In genomic region chr10:14558025-14558424, GRCh38 we compare ENCODE assay signal across 20 cellular contexts.
A peak's percentile ranks its signal among the peaks of the same experiment; 100 is the strongest.
DNase-seq lines count a peak whose midpoint lies in the region; ATAC-seq, FAIRE-seq and TF ChIP-seq lines count a peak whose summit lies in the region.
"Had no signal": no experiment of that assay in that cellular context is flagged by ENCODE, and none has a peak within 500 bp of the region (broad histone marks: within the 10 kb centered on the region; RNA-seq: fewer than 3 reads in every experiment).

No MANE protein-coding gene starts in this region.

- no peak overlapping the region for H3K4me2 ChIP-seq in GM12878 (ENCODE audit: control insufficient read depth, insufficient read depth)

- TF ChIP-seq CTCF in HEK293 (tag by site-specific recombination; IDR thresholded peaks at IDR 0.05) (no peak), GM12878 (IDR thresholded peaks at IDR 0.05 in 2 of 3, conservative IDR thresholded peaks at IDR 0.05 in 1 of 3; ENCODE audit: control insufficient read depth in 2 of 3, extremely low read depth in 1 of 3, insufficient read depth in 1 of 3, low read depth in 3 of 3, low read length in 3 of 3) (no peak), nephron progenitor cell (IDR thresholded peaks at IDR 0.05) (no peak)

- peak; percentile 46; the same call in 1 of the 2 replicates for TF ChIP-seq POLR2A in GM12878 (IDR thresholded peaks at IDR 0.05; ENCODE audit: low read depth, low read length)

- intact Hi-C loops in CD4-positive, alpha-beta memory T cell (cut with micrococcal nuclease): no loop called here
- intact Hi-C loops in GM12878 (cut with micrococcal nuclease; ENCODE audit: unreplicated experiment): no loop called here

- H3K36me3 Mint-ChIP-seq in CD4-positive, alpha-beta memory T cell: peaks cover 17 to 50% of the 10 kb centered on the region in 2 donors
- peaks cover 7% of the 10 kb centered on the region for H3K36me3 Mint-ChIP-seq in nephron progenitor cell (ENCODE audit: low read depth)

- no peak for TF ChIP-seq RAD21 in GM12878 (IDR thresholded peaks at IDR 0.05; ENCODE audit: insufficient read depth, low read depth, low read length)

- H3K27me3 Mint-ChIP-seq in CD4-positive, alpha-beta memory T cell: no peaks in the 10 kb centered on the region
- H3K27me3 Mint-ChIP-seq in nephron progenitor cell (ENCODE audit: low read depth, poor library complexity): peaks cover 6% of the 10 kb centered on the region

- DNase-seq in CD4-positive, alpha-beta memory T cell: no peak
- DNase-seq in GM12878 (ENCODE audit: low read depth, low spot score): no peak
- no peak for DNase-seq in nephron progenitor cell
- DNase-seq in NCI-H2029 (lab: John Stamatoyannopoulos, UW): no peak
- DNase-seq in C1 segment of cervical spinal cord (lab: John Stamatoyannopoulos, UW): no peak
- DNase-seq: activated CD8-positive, alpha-beta memory T cell treated with anti-CD3 and anti-CD28 coated beads, Interleukin-2, amount 50 U/mL, for 48 hours; colonic mucosa; islet precursor cell; Kasumi-1; midbrain; NCI-H1417 treated with DMSO at 0.1 percent for 48 hours; ovary had no signal

- POLR2A ChIA-PET in CD4-positive, alpha-beta memory T cell (lab: Charles Lee; ENCODE audit: partially characterized antibody): interaction anchor here (1.0 to 21.2 kb wide), 10 partner anchors 9 to 280 kb away, joined by 4 to 640 read pairs (median 8); partner anchors contain the start of genes CDNF, HSPA14 and MSANTD7
- POLR2A ChIA-PET in HEK293 (lab: Yijun Ruan, JAX) (no interaction called here), GM12878 (lab: Charles Lee) (interaction anchor here (0.5 to 1.1 kb wide), 3 partner anchors 13 to 764 kb away, joined by 4 to 6 read pairs (median 5); no protein-coding TSS in a partner anchor)

- H3K27ac Mint-ChIP-seq in CD4-positive, alpha-beta memory T cell: peak overlapping the region; percentile 65 to 99 (median 94)
- H3K27ac Mint-ChIP-seq in nephron progenitor cell: peak overlapping the region; percentile 27

- peaks cover 64% of the 10 kb centered on the region for H3K79me2 ChIP-seq in GM12878 (ENCODE audit: control insufficient read depth, insufficient read depth, low read length)

- no peak overlapping the region for H2AFZ ChIP-seq in GM12878 (ENCODE audit: control insufficient read depth, low read depth, low read length)

- no peaks in the 10 kb centered on the region for H3K36me3 ChIP-seq in CD4-positive, alpha-beta memory T cell (ENCODE audit: insufficient read depth, low read length)
- H3K36me3 ChIP-seq in HEK293 (ENCODE audit: control insufficient read depth in 2 of 2, insufficient read depth in 1 of 2, low read length in 2 of 2) (no peaks in the 10 kb centered on the region), GM12878 (ENCODE audit: control insufficient read depth in 2 of 2, insufficient read depth in 2 of 2, low read length in 1 of 2) (peaks cover 5 to 11% of the 10 kb centered on the region in 2 experiments; a peak in 2 of 4 replicates)
- H3K36me3 ChIP-seq: ascending aorta, colonic mucosa, ovary had no signal

- CTCF ChIA-PET in CD4-positive, alpha-beta memory T cell (lab: Charles Lee; ENCODE audit: partially characterized antibody): interaction anchor here (0.7 to 4.7 kb wide), 9 partner anchors 8 to 267 kb away, joined by 3 to 35 read pairs (median 4); no protein-coding TSS in a partner anchor
- CTCF ChIA-PET in HEK293 (lab: Yijun Ruan, JAX): interaction anchor here (1.8 kb wide), 1 partner anchor 265 kb away, joined by 6 read pairs; no protein-coding TSS in a partner anchor
- CTCF ChIA-PET in GM12878 (lab: Yijun Ruan, JAX): interaction anchor here (0.6 to 4.2 kb wide), 3 partner anchors 31 to 363 kb away, joined by 3 to 17 read pairs (median 5); no protein-coding TSS in a partner anchor

- H3K4me3 ChIP-seq in CD4-positive, alpha-beta memory T cell (ENCODE audit: low read length in 2 of 2): no peak overlapping the region
- H3K4me3 ChIP-seq in HEK293 (ENCODE audit: low read depth, low read length): no peak overlapping the region
- H3K4me3 ChIP-seq in GM12878: no peak overlapping the region
- H3K4me3 ChIP-seq: ascending aorta, colonic mucosa, ovary, skin epidermis had no signal

- SMC1A ChIA-PET in GM12878 (lab: Charles Lee; ENCODE audit: uncharacterized antibody, unreplicated experiment): interaction anchor here (0.7 to 3.8 kb wide), 4 partner anchors 12 to 265 kb away, joined by 3 to 14 read pairs (median 8); no protein-coding TSS in a partner anchor

- peak overlapping the region in 5 of 8 donors; percentile 32 to 87 (median 75) for H3K4me3 Mint-ChIP-seq in CD4-positive, alpha-beta memory T cell
- no peak overlapping the region for H3K4me3 Mint-ChIP-seq in nephron progenitor cell

- H3K9ac ChIP-seq in GM12878 (ENCODE audit: control insufficient read depth, insufficient read depth, low read length): no peak overlapping the region

- peaks cover 100% of the 10 kb centered on the region for H3K4me1 ChIP-seq in CD4-positive, alpha-beta memory T cell (ENCODE audit: insufficient read depth, low read length)
- H3K4me1 ChIP-seq in HEK293 (ENCODE audit: control insufficient read depth, insufficient read depth, low read length) (peaks cover 15% of the 10 kb centered on the region), GM12878 (ENCODE audit: control insufficient read depth, insufficient read depth, low read length) (peaks cover 56% of the 10 kb centered on the region)

- ATAC-seq in GM12878 (no peak), HG02970 (IDR thresholded peaks at IDR 0.05; ENCODE audit: low FRiP score, unreplicated experiment) (no peak), HG03521 (IDR thresholded peaks at IDR 0.05; ENCODE audit: unreplicated experiment) (no peak)
- ATAC-seq: esophagus mucosa, HCT116 had no signal

- no peaks in the 10 kb centered on the region for H3K9me3 ChIP-seq in CD4-positive, alpha-beta memory T cell (ENCODE audit: control insufficient read depth in 1 of 2, low read length in 2 of 2)
- H3K9me3 ChIP-seq in HEK293 (ENCODE audit: control insufficient read depth, insufficient read depth, low read depth, low read length) (no peaks in the 10 kb centered on the region), GM12878 (replicated peaks; ENCODE audit: control insufficient read depth, insufficient read depth, low read length) (no peaks in the 10 kb centered on the region)
- H3K9me3 ChIP-seq: ascending aorta, colonic mucosa, ovary had no signal

- no peaks in the 10 kb centered on the region for H4K20me1 ChIP-seq in GM12878 (ENCODE audit: control insufficient read depth, insufficient read depth)

- RAD21 ChIA-PET in GM12878 (lab: Charles Lee; ENCODE audit: unreplicated experiment): interaction anchor here (1.1 kb wide), 1 partner anchor 265 kb away, joined by 3 read pairs; no protein-coding TSS in a partner anchor

- in situ Hi-C loops in GM12878 (cut with MboI): no loop called here

- peak overlapping the region; percentile 65 for H3K27ac ChIP-seq in CD4-positive, alpha-beta memory T cell (ENCODE audit: low read depth, low read length)
- H3K27ac ChIP-seq in HEK293 (ENCODE audit: extremely low read depth, low read depth, low read length) (no peak overlapping the region), GM12878 (ENCODE audit: control insufficient read depth, insufficient read depth) (no peak overlapping the region)
- H3K27ac ChIP-seq: ascending aorta, colonic mucosa, ovary, VCaP had no signal

- WGBS in GM12878 (ENCODE audit: insufficient coverage, insufficient replicate concordance, low lambda C conversion rate, missing lambda C conversion rate): 81% methylated on average over 12 of the region's 12 CpGs

- no peak for FAIRE-seq in GM12878 (lab: Jason Lieb, UNC)

- peaks cover 80 to 99% (median 89%) of the 10 kb centered on the region in 4 donors for H3K4me1 Mint-ChIP-seq in CD4-positive, alpha-beta memory T cell
- H3K4me1 Mint-ChIP-seq in nephron progenitor cell: peaks cover 81% of the 10 kb centered on the region

- no TSS peak for BruUV-seq in GM12878 (replicated peaks; lab: Mats Ljungman, UMichigan)

- H3K27me3 ChIP-seq in CD4-positive, alpha-beta memory T cell (ENCODE audit: insufficient read depth, low read length): no peaks in the 10 kb centered on the region
- H3K27me3 ChIP-seq in GM12878 (replicated peaks in 1 of 2; ENCODE audit: control insufficient read depth in 2 of 2, insufficient read depth in 2 of 2, low read length in 1 of 2): no peaks in the 10 kb centered on the region
- H3K27me3 ChIP-seq: ascending aorta, colonic mucosa, ovary had no signal

- no peak for TF ChIP-seq EP300 in GM12878 (IDR thresholded peaks at IDR 0.05; ENCODE audit: borderline replicate concordance in 1 of 2, control insufficient read depth in 1 of 2, low read depth in 2 of 2, low read length in 2 of 2)

- peaks cover 0 to 6% (median 0%) of the 10 kb centered on the region in 8 donors for H3K9me3 Mint-ChIP-seq in CD4-positive, alpha-beta memory T cell
- no peaks in the 10 kb centered on the region for H3K9me3 Mint-ChIP-seq in nephron progenitor cell

TF ChIP-seq in HEK293, 187 proteins besides CTCF, POLR2A, EP300 and RAD21 (continues in another document):
- TF ChIP-seq ZSCAN4 (tag by site-specific recombination; IDR thresholded peaks at IDR 0.05): peak; percentile 60; the same call in 1 of the 2 replicates

TF ChIP-seq in GM12878, 131 proteins besides CTCF, POLR2A, EP300 and RAD21:
- TF ChIP-seq BCL3 (IDR thresholded peaks at IDR 0.05; ENCODE audit: borderline replicate concordance, insufficient read depth, low read depth, low read length, poor library complexity, severe bottlenecking): peak; percentile 69
- no peak for TF ChIP-seq CHD1 (IDR thresholded peaks at IDR 0.05; ENCODE audit: low read depth, low read length)
